In the genomic region with DNA sequence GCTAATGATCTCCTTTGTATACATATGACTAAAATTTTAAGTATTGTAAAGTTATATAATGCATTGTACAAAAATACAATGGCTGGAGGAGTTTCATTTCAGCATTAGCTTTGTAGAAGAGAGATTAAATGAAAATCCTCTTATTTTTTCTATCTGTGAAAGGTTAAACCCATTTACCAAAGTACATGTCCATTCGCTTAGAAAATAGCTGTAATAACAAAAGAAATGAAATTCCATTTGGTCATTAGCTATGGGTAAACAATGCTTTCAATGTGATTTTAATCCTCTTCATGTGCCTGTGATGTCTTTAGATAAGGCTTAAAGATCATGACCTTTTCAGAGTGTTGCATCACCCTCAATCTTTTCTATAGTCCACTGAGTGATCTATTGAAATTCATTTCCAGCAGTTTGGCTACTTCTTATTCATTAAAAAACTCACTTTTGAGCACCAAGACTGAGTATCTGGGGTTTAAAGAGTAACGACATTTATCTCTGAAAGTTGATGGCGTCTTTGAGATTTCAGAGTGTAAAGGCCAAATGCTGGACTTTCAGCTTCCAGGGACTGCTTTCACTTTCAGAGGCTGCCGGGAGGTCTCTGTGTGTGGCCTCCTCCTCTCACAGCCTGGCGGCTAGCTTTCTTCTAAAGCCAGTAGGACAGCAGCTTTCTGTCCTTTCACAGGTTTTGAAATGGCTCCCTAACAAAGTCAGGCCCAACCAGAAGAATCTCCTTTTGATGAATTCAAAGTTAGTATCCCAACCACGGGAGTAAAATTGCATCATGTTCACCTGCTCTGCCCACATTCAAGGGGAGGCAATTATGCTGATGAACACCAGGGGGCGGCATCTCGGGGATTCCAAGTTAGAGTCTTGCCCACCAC, we compare ENCODE assay signal across 8 cellular contexts.
A peak's percentile ranks its signal among the peaks of the same experiment; 100 is the strongest.
DNase-seq lines count a peak whose midpoint lies in the region; ATAC-seq, FAIRE-seq and TF ChIP-seq lines count a peak whose summit lies in the region.

No MANE protein-coding gene starts in this region.

- H3K27ac ChIP-seq in K562 (ENCODE audit: extremely low read depth, low read depth, low read length) (no peak overlapping the region), osteoblast (ENCODE audit: low read depth, low read length) (no peak overlapping the region)

- peak in 1 of 2 experiments; percentile 35; a peak in 1 of 4 replicates for TF ChIP-seq RAD21 in K562 (CRISPR knock-in tag; conservative IDR thresholded peaks at IDR 0.05 in 1 of 2, IDR thresholded peaks at IDR 0.05 in 1 of 2)

- H3K27me3 ChIP-seq in K562 (ENCODE audit: control insufficient read depth in 2 of 2, insufficient read depth in 2 of 2, low read length in 2 of 2): no peaks in the 10 kb centered on the region
- no peaks in the 10 kb centered on the region for H3K27me3 ChIP-seq in osteoblast (ENCODE audit: insufficient read depth, low read length)

- H3K27me3 Mint-ChIP-seq in activated naive CD8-positive, alpha-beta T cell treated with anti-CD3 and anti-CD28 coated beads for 36 hours: no peaks in the 10 kb centered on the region
- no peaks in the 10 kb centered on the region for H3K27me3 Mint-ChIP-seq in activated naive CD8-positive, alpha-beta T cell treated with anti-CD3 and anti-CD28 coated beads, Interleukin-2, amount 50 U/mL, for 24 hours

- intact Hi-C loops in K562 (cut with micrococcal nuclease): no loop called here

- under 1% methylated on average over 8 of the region's 8 CpGs for WGBS in K562 (ENCODE audit: insufficient coverage, low coverage, missing lambda C conversion rate)

- H3K36me3 ChIP-seq in K562 (ENCODE audit: control insufficient read depth, insufficient read depth, low read length) (no peaks in the 10 kb centered on the region), osteoblast (ENCODE audit: insufficient read depth, low read length) (no peaks in the 10 kb centered on the region)

- TF ChIP-seq POLR2A in K562 (conservative IDR thresholded peaks at IDR 0.05) (no peak), GM18505 (IDR thresholded peaks at IDR 0.05; ENCODE audit: borderline replicate concordance, extremely low read depth, insufficient read depth, insufficient read length) (no peak)

- no peak overlapping the region for H2AFZ ChIP-seq in K562 (ENCODE audit: low read depth, low read length)
- no peak overlapping the region for H2AFZ ChIP-seq in osteoblast (ENCODE audit: low read length)

- H3K4me2 ChIP-seq in K562 (ENCODE audit: insufficient read depth, low read length) (peak overlapping the region; percentile 25; the same call in 1 of the 2 replicates), osteoblast (ENCODE audit: insufficient read depth, low read length) (no peak overlapping the region)

- H4K20me1 ChIP-seq in K562 (replicated peaks; ENCODE audit: control insufficient read depth, insufficient read depth, low read length): no peaks in the 10 kb centered on the region
- no peaks in the 10 kb centered on the region for H4K20me1 ChIP-seq in osteoblast (ENCODE audit: insufficient read depth, low read length)

- TF ChIP-seq EP300 in K562 (IDR thresholded peaks at IDR 0.05; ENCODE audit: low read length): no peak

- peak; percentile 19 to 58 (median 43); a peak in 4 of 6 replicates for TF ChIP-seq CTCF in K562 (IDR thresholded peaks at IDR 0.05 in 2 of 3, conservative IDR thresholded peaks at IDR 0.05 in 1 of 3; ENCODE audit: insufficient read depth in 2 of 3, low read depth in 1 of 3, low read length in 3 of 3)
- TF ChIP-seq CTCF in osteoblast (IDR thresholded peaks at IDR 0.05; ENCODE audit: extremely low read depth, low read depth, low read length): no peak

- no peak overlapping the region for H3K9ac ChIP-seq in K562 (ENCODE audit: insufficient read depth in 1 of 2, low read depth in 2 of 2, low read length in 2 of 2)

- peak; percentile 4 for DNase-seq in activated naive CD8-positive, alpha-beta T cell treated with anti-CD3 and anti-CD28 coated beads for 36 hours
- no peak for DNase-seq in activated naive CD8-positive, alpha-beta T cell treated with anti-CD3 and anti-CD28 coated beads, Interleukin-2, amount 50 U/mL, for 24 hours
- DNase-seq in LHCN-M2 (ENCODE audit: low read depth) (peak; percentile 16), K562 (ENCODE audit: extremely low read depth in 1 of 4, low spot score in 3 of 4) (peak; percentile 19 to 38 (median 30)), osteoblast (ENCODE audit: insufficient read length, low spot score, missing footprints) (peak; percentile 1)
- no peak for DNase-seq in activated effector memory CD4-positive, alpha-beta T cell treated with Interleukin-2 at 50 U/mL for 16 hours

- in situ Hi-C loops in K562 (cut with MboI): no loop called here

- no peak overlapping the region for H3K27ac Mint-ChIP-seq in activated naive CD8-positive, alpha-beta T cell treated with anti-CD3 and anti-CD28 coated beads for 36 hours
- H3K27ac Mint-ChIP-seq in activated naive CD8-positive, alpha-beta T cell treated with anti-CD3 and anti-CD28 coated beads, Interleukin-2, amount 50 U/mL, for 24 hours: no peak overlapping the region

- no peak overlapping the region for H3K4me3 ChIP-seq in K562
- H3K4me3 ChIP-seq in osteoblast (ENCODE audit: insufficient read depth, low read length): no peak overlapping the region

- H3K36me3 Mint-ChIP-seq in activated naive CD8-positive, alpha-beta T cell treated with anti-CD3 and anti-CD28 coated beads for 36 hours: no peaks in the 10 kb centered on the region
- no peaks in the 10 kb centered on the region for H3K36me3 Mint-ChIP-seq in activated naive CD8-positive, alpha-beta T cell treated with anti-CD3 and anti-CD28 coated beads, Interleukin-2, amount 50 U/mL, for 24 hours (ENCODE audit: low read depth)

- H3K4me3 Mint-ChIP-seq in activated naive CD8-positive, alpha-beta T cell treated with anti-CD3 and anti-CD28 coated beads for 36 hours: no peak overlapping the region
- no peak overlapping the region for H3K4me3 Mint-ChIP-seq in activated naive CD8-positive, alpha-beta T cell treated with anti-CD3 and anti-CD28 coated beads, Interleukin-2, amount 50 U/mL, for 24 hours

- H3K4me1 Mint-ChIP-seq in activated naive CD8-positive, alpha-beta T cell treated with anti-CD3 and anti-CD28 coated beads for 36 hours: no peaks in the 10 kb centered on the region
- no peaks in the 10 kb centered on the region for H3K4me1 Mint-ChIP-seq in activated naive CD8-positive, alpha-beta T cell treated with anti-CD3 and anti-CD28 coated beads, Interleukin-2, amount 50 U/mL, for 24 hours

- CTCF ChIA-PET in K562 (lab: Yijun Ruan, JAX; ENCODE audit: low intra/inter-chr PET ratio): no interaction called here

- no peaks in the 10 kb centered on the region for H3K9me1 ChIP-seq in K562 (ENCODE audit: control insufficient read depth, insufficient read depth, low read length)

- BruUV-seq in K562 (replicated peaks; lab: Mats Ljungman, UMichigan): no TSS peak

- H3K9me3 ChIP-seq in K562 (replicated peaks; ENCODE audit: control insufficient read depth, insufficient read depth, low read depth, low read length): no peaks in the 10 kb centered on the region
- H3K9me3 ChIP-seq in osteoblast (ENCODE audit: low read depth, low read length): peaks cover 5% of the 10 kb centered on the region

- no peak for ATAC-seq in activated naive CD8-positive, alpha-beta T cell treated with anti-CD3 and anti-CD28 coated beads, Interleukin-2, amount 50 U/mL, for 24 hours
- ATAC-seq in K562: peak; percentile 70
- no peak for ATAC-seq in GM18505 (IDR thresholded peaks at IDR 0.05; ENCODE audit: unreplicated experiment)
- ATAC-seq in HG03097 (IDR thresholded peaks at IDR 0.05; ENCODE audit: low FRiP score, unreplicated experiment): no peak

- H3K4me1 ChIP-seq in K562 (replicated peaks in 1 of 2; ENCODE audit: control insufficient read depth in 2 of 2, insufficient read depth in 2 of 2, low read length in 2 of 2): no peaks in the 10 kb centered on the region
- H3K4me1 ChIP-seq in osteoblast (ENCODE audit: insufficient read depth, low read length): no peaks in the 10 kb centered on the region

- H3K9me3 Mint-ChIP-seq in activated naive CD8-positive, alpha-beta T cell treated with anti-CD3 and anti-CD28 coated beads for 36 hours: peaks cover 3% of the 10 kb centered on the region
- no peaks in the 10 kb centered on the region for H3K9me3 Mint-ChIP-seq in activated naive CD8-positive, alpha-beta T cell treated with anti-CD3 and anti-CD28 coated beads, Interleukin-2, amount 50 U/mL, for 24 hours

- no peak for FAIRE-seq in K562 (lab: Jason Lieb, UNC)

- POLR2A ChIA-PET in K562 (lab: Yijun Ruan, JAX): no interaction called here

- H3K79me2 ChIP-seq in K562 (ENCODE audit: control insufficient read depth, insufficient read depth, low read length): no peaks in the 10 kb centered on the region
- no peaks in the 10 kb centered on the region for H3K79me2 ChIP-seq in osteoblast (ENCODE audit: insufficient read depth, low read length)

TF ChIP-seq in K562, 482 proteins besides CTCF, POLR2A, EP300 and RAD21 (continues in another document):
- no peak for TF ChIP-seq FOXA3 (CRISPR knock-in tag; conservative IDR thresholded peaks at IDR 0.05 in 1 of 2, IDR thresholded peaks at IDR 0.05 in 1 of 2)
- TF ChIP-seq CEBPG (CRISPR knock-in tag; IDR thresholded peaks at IDR 0.05): peak; percentile 56
- TF ChIP-seq CEBPG (tag; conservative IDR thresholded peaks at IDR 0.05 in 1 of 2, IDR thresholded peaks at IDR 0.05 in 1 of 2): peak; percentile 75 to 77
- TF ChIP-seq NR2C2 (CRISPR knock-in tag; IDR thresholded peaks at IDR 0.05): no peak
- peak; percentile 68; the same call in 1 of the 2 replicates for TF ChIP-seq NR2C2 (tag; IDR thresholded peaks at IDR 0.05)
- TF ChIP-seq EP400 (IDR thresholded peaks at IDR 0.05): 0 out of 2 replicates have a peak, but pooled peaks have one; percentile 27
- no peak for TF ChIP-seq ETS2 (tag; IDR thresholded peaks at IDR 0.05; ENCODE audit: borderline replicate concordance, poor library complexity, severe bottlenecking)
- TF ChIP-seq ZSCAN32 (CRISPR knock-in tag; IDR thresholded peaks at IDR 0.05): 0 out of 2 replicates have a peak, but pooled peaks have one; percentile 46
- no peak for TF ChIP-seq NFIX (CRISPR knock-in tag; IDR thresholded peaks at IDR 0.05; ENCODE audit: low read depth)
- no peak for TF ChIP-seq LEF1 (IDR thresholded peaks at IDR 0.05)
- TF ChIP-seq SOX6 (IDR thresholded peaks at IDR 0.05): peak; percentile 29; the same call in 1 of the 2 replicates
- TF ChIP-seq MCM7 (IDR thresholded peaks at IDR 0.05): no peak
- no peak for TF ChIP-seq TRIM28 (IDR thresholded peaks at IDR 0.05)
- 0 out of 2 replicates have a peak, but pooled peaks have one; percentile 18 for TF ChIP-seq SMC3 (conservative IDR thresholded peaks at IDR 0.05; ENCODE audit: insufficient read depth, low read depth, low read length)
- no peak for TF ChIP-seq RFX7 (CRISPR knock-in tag; IDR thresholded peaks at IDR 0.05)
- TF ChIP-seq MYC (IDR thresholded peaks at IDR 0.05; ENCODE audit: low read depth, low read length): peak; percentile 24; the same call in 1 of the 2 replicates
- TF ChIP-seq MYC (CRISPR knock-in tag; IDR thresholded peaks at IDR 0.05; ENCODE audit: borderline replicate concordance, low read depth): no peak
- TF ChIP-seq NR2C1 (IDR thresholded peaks at IDR 0.05): no peak
- 0 out of 2 replicates have a peak, but pooled peaks have one; percentile 18 for TF ChIP-seq NR2C1 (tag; IDR thresholded peaks at IDR 0.05)
- TF ChIP-seq ZNF354B (CRISPR knock-in tag; IDR thresholded peaks at IDR 0.05): no peak

Comparison
In these comparisons a context has a peak if more than half of its experiments do, and no peak if none do; other contexts are left out.
1. DNase-seq: peak in activated naive CD8-positive, alpha-beta T cell treated with anti-CD3 and anti-CD28 coated beads for 36 hours (single experiment), LHCN-M2 (single experiment), K562 (4 of 4) and osteoblast (single experiment); none in activated naive CD8-positive, alpha-beta T cell treated with anti-CD3 and anti-CD28 coated beads, Interleukin-2, amount 50 U/mL, for 24 hours (single experiment) and activated effector memory CD4-positive, alpha-beta T cell treated with Interleukin-2 at 50 U/mL for 16 hours (single experiment).